Comparison of ENCODE assay signal across 15 cellular contexts in genomic region chr3:74832925-74833324, GRCh38.
DNase-seq lines count a peak whose midpoint lies in the region; ATAC-seq and TF ChIP-seq lines count a peak whose summit lies in the region.
"Had no signal": no experiment of that assay in that cellular context is flagged by ENCODE, and none has a peak within 500 bp of the region (broad histone marks: within the 10 kb centered on the region; RNA-seq: fewer than 3 reads in every experiment).

No MANE protein-coding gene starts in this region.

- in situ Hi-C loops in brain microvascular endothelial cell (cut with HindIII; ENCODE audit: low pct_ligation_motif_present, low sequenced_read_pairs): no loop called here

- no peak for TF ChIP-seq CTCF in brain microvascular endothelial cell (IDR thresholded peaks at IDR 0.05; ENCODE audit: low read depth, low read length, missing control alignments)

- H3K27ac ChIP-seq in brain microvascular endothelial cell: no peak overlapping the region

- DNase-seq in H7: peak; percentile 4
- DNase-seq in OCI-M1 (lab: John Stamatoyannopoulos, UW): peak; percentile 37
- DNase-seq in iPS DF 19.7 (ENCODE audit: low read depth, low spot score): peak; percentile 3
- no peak for DNase-seq in mesenteric fat pad (ENCODE audit: low spot score)
- no peak for DNase-seq in brain microvascular endothelial cell
- DNase-seq: BE2C; C1 segment of cervical spinal cord; CD4-positive, CD25-positive, alpha-beta regulatory T cell; CD8-positive, alpha-beta memory T cell; COR-L47; GDM1; KG1 had no signal

- H3K27me3 ChIP-seq in H7 (ENCODE audit: control insufficient read depth, insufficient read depth, low read length): no peaks in the 10 kb centered on the region
- H3K27me3 ChIP-seq in brain microvascular endothelial cell (replicated peaks): no peaks in the 10 kb centered on the region
- H3K27me3 ChIP-seq: BE2C had no signal

- no peak overlapping the region for H3K4me3 ChIP-seq in H7 (ENCODE audit: insufficient read depth, low read depth, low read length)
- no peak overlapping the region for H3K4me3 ChIP-seq in brain microvascular endothelial cell (ENCODE audit: low read depth, low read length)

- H3K36me3 ChIP-seq in H7 (replicated peaks; ENCODE audit: control insufficient read depth, insufficient read depth, low read length) (no peaks in the 10 kb centered on the region), brain microvascular endothelial cell (replicated peaks) (no peaks in the 10 kb centered on the region)
- H3K36me3 ChIP-seq: BE2C had no signal

- ATAC-seq in GM18517 (IDR thresholded peaks at IDR 0.05; ENCODE audit: unreplicated experiment) (no peak), HG03469 (IDR thresholded peaks at IDR 0.05; ENCODE audit: unreplicated experiment) (no peak)
- ATAC-seq: HCT116 had no signal

Comparison
In these comparisons a context has a peak if more than half of its experiments do, and no peak if none do; other contexts are left out.
1. DNase-seq: peak in H7 (single experiment), OCI-M1 (single experiment) and iPS DF 19.7 (single experiment); none in mesenteric fat pad (single experiment) and brain microvascular endothelial cell (single experiment).